ENCODE assay signal across 8 cellular contexts in genomic region chr20:32359633-32360332, GRCh38. TPM values are rescaled to one million over a fixed set of nuclear protein-coding genes. Genes with fewer than 3 reads are reported as not detected.
A peak's percentile ranks its signal among the peaks of the same experiment; 100 is the strongest.
DNase-seq lines count a peak whose midpoint lies in the region; ATAC-seq and TF ChIP-seq lines count a peak whose summit lies in the region.

No MANE protein-coding gene starts in this region.

- no peak for TF ChIP-seq CTCF in CD4-positive, alpha-beta T cell (IDR thresholded peaks at IDR 0.05)
- TF ChIP-seq CTCF in mammary epithelial cell (conservative IDR thresholded peaks at IDR 0.05 in 1 of 2, IDR thresholded peaks at IDR 0.05 in 1 of 2; ENCODE audit: extremely low read depth in 1 of 2, insufficient read depth in 1 of 2, low read depth in 1 of 2, low read length in 2 of 2) = no peak
- TF ChIP-seq CTCF in upper lobe of right lung (IDR thresholded peaks at IDR 0.05) = no peak

- H3K9me3 ChIP-seq in CD4-positive, alpha-beta T cell (ENCODE audit: control insufficient read depth, low read length) = no peaks in the 10 kb centered on the region
- H3K9me3 ChIP-seq in mammary epithelial cell (replicated peaks; ENCODE audit: insufficient read depth, low read length) = no peaks in the 10 kb centered on the region
- no peaks in the 10 kb centered on the region for H3K9me3 ChIP-seq in upper lobe of right lung

- H3K4me3 Mint-ChIP-seq in CD4-positive, alpha-beta T cell = peak overlapping the region; percentile 92

- H3K36me3 ChIP-seq in mammary epithelial cell (ENCODE audit: insufficient read depth, low read length) (no peaks in the 10 kb centered on the region), upper lobe of right lung (no peaks in the 10 kb centered on the region)

- no peaks in the 10 kb centered on the region for H3K27me3 Mint-ChIP-seq in CD4-positive, alpha-beta T cell

- intact Hi-C loops in CD4-positive, alpha-beta T cell (cut with DNase I, micrococcal nuclease) = loop anchor here (1.0 to 10.0 kb wide), 8 partner anchors 27 to 482 kb away; partner anchors contain the start of gene KIF3B (in 1 of the 2)
- intact Hi-C loops in mammary epithelial cell (cut with micrococcal nuclease) = loop anchor here (2.0 kb wide), 1 partner anchor 125 kb away; no protein-coding TSS in a partner anchor
- intact Hi-C loops in upper lobe of right lung (cut with DNase I) = no loop called here

- WGBS in mammary epithelial cell (ENCODE audit: low coverage, missing lambda C conversion rate) = 2% methylated on average over 11 of the region's 11 CpGs

- no TSS peak for BruUV-seq in mammary epithelial cell (replicated peaks; lab: Mats Ljungman, UMichigan)

- no peaks in the 10 kb centered on the region for H3K27me3 ChIP-seq in CD4-positive, alpha-beta T cell (ENCODE audit: control insufficient read depth, insufficient read depth, low read length)
- H3K27me3 ChIP-seq in mammary epithelial cell (ENCODE audit: insufficient read depth, low read length) (no peaks in the 10 kb centered on the region), upper lobe of right lung (no peaks in the 10 kb centered on the region)

- peak overlapping the region; percentile 46 to 70 (median 64) for H3K4me3 ChIP-seq in mammary epithelial cell (replicated peaks in 1 of 3; ENCODE audit: insufficient read depth in 1 of 3, low read depth in 2 of 3, low read length in 3 of 3)
- peak overlapping the region; percentile 95 for H3K4me3 ChIP-seq in upper lobe of right lung

- H3K4me1 Mint-ChIP-seq in CD4-positive, alpha-beta T cell (ENCODE audit: low read depth) = peaks cover 64% of the 10 kb centered on the region

- peaks cover 63% of the 10 kb centered on the region for H3K79me2 ChIP-seq in mammary epithelial cell (ENCODE audit: insufficient read depth, low read length)

- in situ Hi-C loops in mammary epithelial cell (cut with MboI; ENCODE audit: low sequenced_read_pairs in 2 of 2) = no loop called here

- H3K27ac Mint-ChIP-seq in CD4-positive, alpha-beta T cell = peak overlapping the region; percentile 94

- CTCF ChIA-PET in CD4-positive, alpha-beta T cell (lab: Charles Lee) = interaction anchor here (0.6 to 1.6 kb wide), 4 partner anchors 15 to 126 kb away, joined by 3 to 7 read pairs (median 4); no protein-coding TSS in a partner anchor
- CTCF ChIA-PET in mammary epithelial cell (lab: Charles Lee; ENCODE audit: low non-redundant PET) = no interaction called here

- peak overlapping the region; percentile 83 for H3K9ac ChIP-seq in mammary epithelial cell (ENCODE audit: insufficient read depth, low read length)

- H3K4me2 ChIP-seq in mammary epithelial cell (ENCODE audit: insufficient read depth, low read depth, low read length) = peak overlapping the region; percentile 74

- DNase-seq in CD4-positive, alpha-beta T cell = no peak
- DNase-seq in LHCN-M2 (ENCODE audit: low read depth) = peak; percentile 24
- DNase-seq in mammary epithelial cell = peak; percentile 42
- peak; percentile 53 for DNase-seq in medulla oblongata (ENCODE audit: extremely low spot score)
- no peak for DNase-seq in upper lobe of right lung
- DNase-seq in SKM-1 treated with dmso at 0.1 percent for 144 hours (lab: John Stamatoyannopoulos, UW; ENCODE audit: unreplicated experiment) = no peak

- H3K9me3 Mint-ChIP-seq in CD4-positive, alpha-beta T cell = no peaks in the 10 kb centered on the region

- H3K27ac ChIP-seq in CD4-positive, alpha-beta T cell (ENCODE audit: low read depth, low read length) = peak overlapping the region; percentile 97
- H3K27ac ChIP-seq in mammary epithelial cell (ENCODE audit: insufficient read depth, low read depth, low read length) (peak overlapping the region; percentile 53), upper lobe of right lung (peak overlapping the region; percentile 98)

- H2AFZ ChIP-seq in mammary epithelial cell (ENCODE audit: low read depth, low read length) = peak overlapping the region; percentile 30

- dilution Hi-C loops in mammary epithelial cell (cut with HindIII; ENCODE audit: low sequenced_read_pairs) = no loop called here

- H3K4me1 ChIP-seq in mammary epithelial cell (ENCODE audit: insufficient read depth, low read length) (peaks cover 34% of the 10 kb centered on the region), upper lobe of right lung (peaks cover 59% of the 10 kb centered on the region)

- peaks cover 21% of the 10 kb centered on the region for H3K36me3 Mint-ChIP-seq in CD4-positive, alpha-beta T cell (ENCODE audit: low read depth)

- ATAC-seq in CD4-positive, alpha-beta T cell (ENCODE audit: poor library complexity) = no peak
- no peak for ATAC-seq in upper lobe of right lung
- no peak for ATAC-seq in GM19463 (IDR thresholded peaks at IDR 0.05; ENCODE audit: unreplicated experiment)
- ATAC-seq in HG03432 (IDR thresholded peaks at IDR 0.05; ENCODE audit: unreplicated experiment) = no peak

- POLR2A ChIA-PET in CD4-positive, alpha-beta T cell (lab: Charles Lee) = interaction anchor here (0.8 to 2.9 kb wide), 20 partner anchors 8 to 293 kb away, joined by 3 to 23 read pairs (median 4); partner anchors contain the start of gene TM9SF4

- no peaks in the 10 kb centered on the region for H4K20me1 ChIP-seq in mammary epithelial cell (ENCODE audit: insufficient read depth, low read length)

RNA-seq across cellular contexts. Expression of gene ASXL1, which starts 1.7 kb away (rescaled TPM):
- total RNA-seq in CD4-positive, alpha-beta T cell = 100 to 1,000 TPM; 213 to 222 TPM
- 23.3 and 28.4 TPM in 2 replicates for total RNA-seq in LHCN-M2 (2014; rRNA removed)
- 20.7 TPM for polyA plus RNA-seq in LHCN-M2 (2012)
- 10 to 100 TPM; 37.2 to 60.1 TPM for total RNA-seq in mammary epithelial cell
- polyA plus RNA-seq in mammary epithelial cell = 23.8 TPM
- 41.9 TPM for polyA minus RNA-seq in mammary epithelial cell
- 79.1 TPM for total RNA-seq in upper lobe of right lung

Comparison
In these comparisons a context has a peak if more than half of its experiments do, and no peak if none do; other contexts are left out.
1. DNase-seq: peak in LHCN-M2 (single experiment), mammary epithelial cell (single experiment) and medulla oblongata (single experiment); none in CD4-positive, alpha-beta T cell (0 of 10), upper lobe of right lung (single experiment) and SKM-1 treated with dmso at 0.1 percent for 144 hours (single experiment).
2. Peak in every context shown above with its lines, with median percentiles within 50 percentile points of each other: H3K27ac ChIP-seq.